ENCODE assay signal across 8 cellular contexts in the genomic region with DNA sequence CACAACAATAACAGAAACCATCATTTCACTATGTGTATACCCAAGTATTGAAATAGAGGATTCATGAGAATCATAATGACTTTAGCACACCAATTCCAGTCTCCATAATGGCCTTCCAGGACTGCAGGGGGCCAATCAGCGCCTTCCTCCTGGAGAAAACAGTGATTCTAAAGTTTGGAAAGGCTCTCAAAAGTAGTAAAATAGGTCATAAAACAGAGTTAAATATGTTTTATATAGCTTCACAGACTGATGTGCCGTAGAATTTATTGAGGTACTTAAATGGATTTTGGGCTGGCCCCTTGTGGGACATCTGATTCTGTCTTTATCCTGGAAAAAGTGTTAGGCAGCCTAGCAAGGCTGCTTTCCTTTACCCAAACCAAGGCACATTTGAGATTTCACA.
"Had no signal": no experiment of that assay in that cellular context is flagged by ENCODE, and none has a peak within 500 bp of the region (broad histone marks: within the 10 kb centered on the region; RNA-seq: fewer than 3 reads in every experiment).

No MANE protein-coding gene starts in this region.

- H3K27ac ChIP-seq: GM23248, HL-60 had no signal

- DNase-seq: GM23248, H9, HCEC 1CT, HFFc6, IMR-90, KG1 had no signal

- H3K9me3 Mint-ChIP-seq: H9, HFFc6 had no signal

- ATAC-seq: K562 had no signal

- H3K9ac ChIP-seq: GM23248 had no signal

- H3K4me3 Mint-ChIP-seq: H9, HFFc6 had no signal

- H3K27ac Mint-ChIP-seq: H9, HFFc6 had no signal

- H3K4me3 ChIP-seq: GM23248, K562 had no signal

- H2AFZ ChIP-seq: GM23248 had no signal
